ENCODE assay signal across 16 cellular contexts in the genomic region with DNA sequence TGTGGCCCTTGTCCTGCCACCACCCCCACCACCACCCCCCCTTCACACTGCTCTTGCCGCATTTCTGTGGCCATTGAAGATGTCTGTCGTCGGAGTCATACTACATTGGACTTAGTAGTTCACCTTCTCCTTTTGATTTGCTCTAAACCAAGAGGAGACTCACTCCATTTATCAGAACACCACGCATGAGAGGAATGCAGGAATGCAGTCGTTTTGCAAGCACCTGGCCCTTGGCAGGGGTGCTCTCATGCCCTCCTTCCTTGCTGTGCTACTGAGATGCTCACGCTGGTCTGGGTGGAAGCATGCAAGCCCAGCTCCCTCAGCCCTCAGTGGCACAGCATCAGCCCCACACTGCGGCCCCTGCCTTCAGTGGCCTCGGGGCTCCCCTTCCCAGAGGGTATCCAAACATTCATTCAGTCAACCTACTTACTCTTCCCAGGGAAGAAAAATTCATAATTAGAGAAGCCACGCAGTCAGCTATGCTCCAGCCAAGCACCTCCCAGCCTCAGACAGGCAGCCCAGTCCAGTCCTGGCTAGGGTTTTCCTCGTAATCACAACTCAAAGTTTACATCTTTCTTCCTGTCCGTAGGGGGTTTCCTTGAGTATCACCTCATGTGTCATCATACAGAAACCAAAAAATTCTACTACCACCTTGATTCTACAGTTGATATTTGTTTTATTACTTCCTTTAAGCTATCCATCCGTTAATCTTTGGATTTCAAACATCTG.
"Had no signal": no experiment of that assay in that cellular context is flagged by ENCODE, and none has a peak within 500 bp of the region (broad histone marks: within the 10 kb centered on the region; RNA-seq: fewer than 3 reads in every experiment).

No MANE protein-coding gene starts in this region.

- H3K9ac ChIP-seq: neural progenitor cell had no signal

- H3K9me3 ChIP-seq: breast epithelium, thoracic aorta, uterus had no signal

- H3K4me2 ChIP-seq: neural progenitor cell had no signal

- H2AFZ ChIP-seq: neural progenitor cell had no signal

- DNase-seq: activated CD4-positive, alpha-beta T cell treated with anti-CD3 and anti-CD28 coated beads, Interleukin-2, amount 10 ng/mL, durations not matched to agents 24 days and 14 days; activated CD4-positive, CD25-positive, alpha-beta regulatory T cell; activated CD8-positive, alpha-beta memory T cell treated with anti-CD3 and anti-CD28 coated beads, Interleukin-2, amount 50 U/mL, for 4 hours; activated CD8-positive, alpha-beta T cell treated with anti-CD3 and anti-CD28 coated beads, Interleukin-2, amount 10 ng/mL, durations not matched to agents 7 days and 5 days; activated naive CD8-positive, alpha-beta T cell treated with anti-CD3 and anti-CD28 coated beads for 36 hours; activated T-cell treated with anti-CD3 and anti-CD28 coated beads, Interleukin-2, amount 50 U/mL, for 48 hours; dermis blood vessel endothelial cell; kidney; ovary; T-helper 2 cell; uterus had no signal

- H3K27me3 ChIP-seq: breast epithelium, neural progenitor cell, ovary, uterus had no signal

- H3K36me3 ChIP-seq: breast epithelium, neural progenitor cell, ovary, thoracic aorta, uterus had no signal

- H3K4me1 ChIP-seq: breast epithelium, uterus had no signal

- H3K27ac ChIP-seq: breast epithelium, epithelial cell of prostate, ovary, thoracic aorta, uterus had no signal

- H3K4me3 ChIP-seq: breast epithelium, neural progenitor cell, ovary, thoracic aorta, uterus had no signal

- ATAC-seq: activated CD8-positive, alpha-beta T cell treated with anti-CD3 and anti-CD28 coated beads, Interleukin-2, amount 10 ng/mL, durations not matched to agents 7 days and 5 days; stimulated activated effector memory CD8-positive, alpha-beta T cell treated with anti-CD3 and anti-CD28 coated beads, Interleukin-12 subunit alpha, Interleukin-12 subunit beta, amount 100 ng/mL, for 72 hours had no signal
